Comparison of ENCODE assay signal across 8 cellular contexts in genomic region chr16:50067290-50067853, GRCh38. TPM values are rescaled to one million over a fixed set of nuclear protein-coding genes. Genes with fewer than 3 reads are reported as not detected.
A peak's percentile ranks its signal among the peaks of the same experiment; 100 is the strongest.
DNase-seq lines count a peak whose midpoint lies in the region; ATAC-seq and TF ChIP-seq lines count a peak whose summit lies in the region.

No MANE protein-coding gene starts in this region.

- H3K79me2 ChIP-seq in DOHH2 (ENCODE audit: control insufficient read depth, low read length): peaks cover 34% of the 10 kb centered on the region

- no peaks in the 10 kb centered on the region for H3F3A ChIP-seq in DOHH2 (ENCODE audit: control insufficient read depth, insufficient read depth)

- no peaks in the 10 kb centered on the region for H3K9me3 Mint-ChIP-seq in activated T-helper 1 cell treated with anti-CD3 and anti-CD28 coated beads, Interleukin-12 subunit alpha, Interleukin-12 subunit beta, Interleukin-2, Interleukin-4 antibody, amounts not matched to agents 30 ng/mL and 10 ng/mL and 1 ng/mL, durations not matched to agents 14 hours and 24 hours and 36 hours

- H3K4me1 ChIP-seq in DOHH2 (ENCODE audit: control insufficient read depth, low read length): peaks cover 25% of the 10 kb centered on the region

- ATAC-seq in GM21737 (IDR thresholded peaks at IDR 0.05; ENCODE audit: unreplicated experiment) (peak; percentile 36), HG02678 (IDR thresholded peaks at IDR 0.05; ENCODE audit: unreplicated experiment) (no peak)

- TF ChIP-seq CTCF in DOHH2 (IDR thresholded peaks at IDR 0.05; ENCODE audit: low read depth, low read length, poor library complexity, severe bottlenecking): peak; percentile 63

- H4K20me1 ChIP-seq in DOHH2 (ENCODE audit: control insufficient read depth, insufficient read depth, low read depth, low read length): peaks cover 8% of the 10 kb centered on the region; the same call in 1 of the 2 replicates

- no peaks in the 10 kb centered on the region for H3K9me2 ChIP-seq in DOHH2 (replicated peaks; ENCODE audit: control insufficient read depth, low read length)

- peak overlapping the region; percentile 74 for H3K4me2 ChIP-seq in DOHH2 (ENCODE audit: low read length)

- intact Hi-C loops in activated T-helper 1 cell treated with anti-CD3 and anti-CD28 coated beads, Interleukin-12 subunit alpha, Interleukin-12 subunit beta, Interleukin-2, Interleukin-4 antibody, amounts not matched to agents 30 ng/mL and 10 ng/mL and 1 ng/mL, durations not matched to agents 14 hours and 24 hours and 36 hours (cut with micrococcal nuclease): loop anchor here (5.0 to 10.0 kb wide), 3 partner anchors 200 to 1703 kb away; partner anchors contain the start of genes ADCY7 and CYLD
- intact Hi-C loops in posterior vena cava (cut with DNase I): no loop called here

- peak overlapping the region; percentile 84 for H3K4me3 Mint-ChIP-seq in activated T-helper 1 cell treated with anti-CD3 and anti-CD28 coated beads, Interleukin-12 subunit alpha, Interleukin-12 subunit beta, Interleukin-2, Interleukin-4 antibody, amounts not matched to agents 30 ng/mL and 10 ng/mL and 1 ng/mL, durations not matched to agents 14 hours and 24 hours and 36 hours

- H3K36me3 Mint-ChIP-seq in activated T-helper 1 cell treated with anti-CD3 and anti-CD28 coated beads, Interleukin-12 subunit alpha, Interleukin-12 subunit beta, Interleukin-2, Interleukin-4 antibody, amounts not matched to agents 30 ng/mL and 10 ng/mL and 1 ng/mL, durations not matched to agents 14 hours and 24 hours and 36 hours (ENCODE audit: low read depth): peaks cover 20% of the 10 kb centered on the region

- no peak overlapping the region for H3K27ac ChIP-seq in DOHH2 (ENCODE audit: low read depth, low read length)

- no peaks in the 10 kb centered on the region for H3K27me3 Mint-ChIP-seq in activated T-helper 1 cell treated with anti-CD3 and anti-CD28 coated beads, Interleukin-12 subunit alpha, Interleukin-12 subunit beta, Interleukin-2, Interleukin-4 antibody, amounts not matched to agents 30 ng/mL and 10 ng/mL and 1 ng/mL, durations not matched to agents 14 hours and 24 hours and 36 hours (ENCODE audit: insufficient read depth)

- peaks cover 45% of the 10 kb centered on the region for H3K36me3 ChIP-seq in DOHH2 (ENCODE audit: control insufficient read depth, low read length)

- peak; percentile 4 for DNase-seq in NCI-H226
- DNase-seq in activated T-helper 1 cell treated with anti-CD3 and anti-CD28 coated beads, Interleukin-12 subunit alpha, Interleukin-12 subunit beta, Interleukin-2, Interleukin-4 antibody, amounts not matched to agents 30 ng/mL and 10 ng/mL and 1 ng/mL, durations not matched to agents 14 hours and 24 hours and 36 hours (ENCODE audit: low spot score): peak; percentile 23
- DNase-seq in glomerular endothelial cell (ENCODE audit: extremely low read depth, low read depth, low spot score): peak; percentile 27
- DNase-seq in smooth muscle cell of the brain vasculature (ENCODE audit: low read depth, low spot score): peak; percentile 12
- no peak for DNase-seq in posterior vena cava (ENCODE audit: low spot score)

- no peaks in the 10 kb centered on the region for H3K9me3 ChIP-seq in DOHH2 (ENCODE audit: control insufficient read depth, insufficient read depth, low read length)

- peaks cover 46% of the 10 kb centered on the region for H3K4me1 Mint-ChIP-seq in activated T-helper 1 cell treated with anti-CD3 and anti-CD28 coated beads, Interleukin-12 subunit alpha, Interleukin-12 subunit beta, Interleukin-2, Interleukin-4 antibody, amounts not matched to agents 30 ng/mL and 10 ng/mL and 1 ng/mL, durations not matched to agents 14 hours and 24 hours and 36 hours (ENCODE audit: low read depth)

- peak overlapping the region; percentile 93 for H3K4me3 ChIP-seq in DOHH2 (ENCODE audit: low read length)

- H3K27ac Mint-ChIP-seq in activated T-helper 1 cell treated with anti-CD3 and anti-CD28 coated beads, Interleukin-12 subunit alpha, Interleukin-12 subunit beta, Interleukin-2, Interleukin-4 antibody, amounts not matched to agents 30 ng/mL and 10 ng/mL and 1 ng/mL, durations not matched to agents 14 hours and 24 hours and 36 hours: peak overlapping the region; percentile 49

- H3K27me3 ChIP-seq in DOHH2 (ENCODE audit: control insufficient read depth, low read length): no peaks in the 10 kb centered on the region

RNA-seq across cellular contexts. Expression of gene HEATR3, which starts 1.6 kb away (rescaled TPM):
- total RNA-seq in activated T-helper 1 cell treated with anti-CD3 and anti-CD28 coated beads, Interleukin-12 subunit alpha, Interleukin-12 subunit beta, Interleukin-2, Interleukin-4 antibody, amounts not matched to agents 30 ng/mL and 10 ng/mL and 1 ng/mL, durations not matched to agents 14 hours and 24 hours and 36 hours: 29.1 and 30.7 TPM in 2 replicates
- total RNA-seq in glomerular endothelial cell (15.1 and 17.3 TPM in 2 replicates), posterior vena cava (10 to 100 TPM; 13.9 to 16.7 TPM)

RNA-seq across cellular contexts. Expression of gene CNEP1R1, which starts 42.3 kb away (rescaled TPM):
- 21.9 and 22.7 TPM in 2 replicates for total RNA-seq in activated T-helper 1 cell treated with anti-CD3 and anti-CD28 coated beads, Interleukin-12 subunit alpha, Interleukin-12 subunit beta, Interleukin-2, Interleukin-4 antibody, amounts not matched to agents 30 ng/mL and 10 ng/mL and 1 ng/mL, durations not matched to agents 14 hours and 24 hours and 36 hours
- 16.2 and 21.1 TPM in 2 replicates for total RNA-seq in glomerular endothelial cell
- 10 to 100 TPM; 18.6 to 22.2 TPM for total RNA-seq in posterior vena cava
